Comparison of ENCODE assay signal across 18 cellular contexts in genomic region chr20:53575481-53576194, GRCh38. TPM values are rescaled to one million over a fixed set of nuclear protein-coding genes. Genes with fewer than 3 reads are reported as not detected.
DNase-seq lines count a peak whose midpoint lies in the region; ATAC-seq, FAIRE-seq and TF ChIP-seq lines count a peak whose summit lies in the region.
"Had no signal": no experiment of that assay in that cellular context is flagged by ENCODE, and none has a peak within 500 bp of the region (broad histone marks: within the 10 kb centered on the region; RNA-seq: fewer than 3 reads in every experiment).

No MANE protein-coding gene starts in this region.

- H3K9me3 ChIP-seq in keratinocyte (ENCODE audit: control insufficient read depth, low read depth, low read length) = no peaks in the 10 kb centered on the region
- H3K9me3 ChIP-seq in ascending aorta = no peaks in the 10 kb centered on the region
- H3K9me3 ChIP-seq: thoracic aorta had no signal

- H3K36me3 ChIP-seq in keratinocyte (ENCODE audit: control insufficient read depth in 2 of 2, extremely low read depth in 1 of 2, insufficient read depth in 2 of 2, low read length in 2 of 2) = peaks cover 39 to 62% of the 10 kb centered on the region in 2 experiments
- H3K36me3 ChIP-seq in ascending aorta = peaks cover 38 to 66% of the 10 kb centered on the region in 2 donors

- no peak for TF ChIP-seq CTCF in activated CD8-positive, alpha-beta T cell treated with anti-CD3 and anti-CD28 coated beads for 36 hours (IDR thresholded peaks at IDR 0.05)
- TF ChIP-seq CTCF in keratinocyte (optimal IDR thresholded peaks at IDR 0.05 in 1 of 3, IDR thresholded peaks at IDR 0.05 in 1 of 3, conservative IDR thresholded peaks at IDR 0.05 in 1 of 3; ENCODE audit: extremely low read depth in 1 of 3, insufficient read depth in 2 of 3, low read length in 3 of 3) (no peak), ascending aorta (IDR thresholded peaks at IDR 0.05) (no peak)

- dilution Hi-C loops in keratinocyte (cut with MboI; ENCODE audit: extremely low pct_ligation_motif_present, low sequenced_read_pairs) = no loop called here

- POLR2A ChIA-PET in activated CD8-positive, alpha-beta T cell treated with anti-CD3 and anti-CD28 coated beads for 36 hours (lab: Charles Lee) = interaction anchor here (1.1 kb wide), 1 partner anchor 14 kb away, joined by 3 read pairs; no protein-coding TSS in a partner anchor

- peaks cover 98% of the 10 kb centered on the region for H3K4me1 Mint-ChIP-seq in activated T-cell treated with anti-CD3 and anti-CD28 coated beads, Interleukin-2, amount 50 U/mL, for 72 hours (ENCODE audit: low read depth)
- peaks cover 85% of the 10 kb centered on the region for H3K4me1 Mint-ChIP-seq in activated CD8-positive, alpha-beta T cell treated with anti-CD3 and anti-CD28 coated beads for 36 hours (ENCODE audit: low read depth)
- peaks cover 94% of the 10 kb centered on the region for H3K4me1 Mint-ChIP-seq in stimulated activated naive CD8-positive, alpha-beta T cell treated with anti-CD3 and anti-CD28 coated beads, Interleukin-15, amount 100 ng/mL, for 72 hours

- DNase-seq in activated T-cell treated with anti-CD3 and anti-CD28 coated beads, Interleukin-2, amount 50 U/mL, for 72 hours = no peak
- DNase-seq in activated T-cell treated with anti-CD3 and anti-CD28 coated beads for 4 hours (no peak), keratinocyte (ENCODE audit: low read depth, low spot score) (no peak), NCI-H2227 (lab: John Stamatoyannopoulos, UW; ENCODE audit: unreplicated experiment) (no peak), epidermal melanocyte (ENCODE audit: insufficient read length, low spot score) (no peak), ascending aorta (ENCODE audit: low spot score in 2 of 2) (no peak)
- no peak for DNase-seq in activated CD8-positive, alpha-beta T cell treated with anti-CD3 and anti-CD28 coated beads for 36 hours
- DNase-seq in stimulated activated naive CD8-positive, alpha-beta T cell treated with anti-CD3 and anti-CD28 coated beads, Interleukin-15, amount 100 ng/mL, for 72 hours = no peak
- DNase-seq: amygdala, hippocampal formation, NCI-H187 treated with DMSO at 0.1 percent for 48 hours, NCI-H526 treated with DMSO at 0.1 percent for 48 hours, RPMI8226, T-helper 9 cell had no signal

- FAIRE-seq in keratinocyte (lab: Jason Lieb, UNC) = no peak

- H3K9me1 ChIP-seq in keratinocyte (ENCODE audit: control insufficient read depth, extremely low read depth, insufficient read depth, low read length) = peaks cover 2% of the 10 kb centered on the region

- H3K36me3 Mint-ChIP-seq in activated T-cell treated with anti-CD3 and anti-CD28 coated beads, Interleukin-2, amount 50 U/mL, for 72 hours (ENCODE audit: insufficient read depth in 2 of 2) = peaks cover 27 to 68% of the 10 kb centered on the region in 2 donors
- H3K36me3 Mint-ChIP-seq in activated CD8-positive, alpha-beta T cell treated with anti-CD3 and anti-CD28 coated beads for 36 hours (ENCODE audit: low read depth) = peaks cover 88% of the 10 kb centered on the region

- intact Hi-C loops in activated CD8-positive, alpha-beta T cell treated with anti-CD3 and anti-CD28 coated beads for 36 hours (cut with micrococcal nuclease) = loop anchor here (5.0 kb wide), 3 partner anchors 82 to 372 kb away; no protein-coding TSS in a partner anchor
- intact Hi-C loops in ascending aorta (cut with DNase I) = loop anchor here (5.0 kb wide), 4 partner anchors 197 to 1072 kb away; no protein-coding TSS in a partner anchor

- peak overlapping the region; percentile 58 to 73 for H3K4me3 Mint-ChIP-seq in activated T-cell treated with anti-CD3 and anti-CD28 coated beads, Interleukin-2, amount 50 U/mL, for 72 hours
- H3K4me3 Mint-ChIP-seq in activated CD8-positive, alpha-beta T cell treated with anti-CD3 and anti-CD28 coated beads for 36 hours = peak overlapping the region; percentile 36
- peak overlapping the region; percentile 65 to 76 for H3K4me3 Mint-ChIP-seq in stimulated activated naive CD8-positive, alpha-beta T cell treated with anti-CD3 and anti-CD28 coated beads, Interleukin-15, amount 100 ng/mL, for 72 hours

- ATAC-seq in activated T-cell treated with anti-CD3 and anti-CD28 coated beads, Interleukin-2, amount 50 U/mL, for 72 hours (replicated peaks in 1 of 2) = no peak
- ATAC-seq in activated CD8-positive, alpha-beta T cell treated with anti-CD3 and anti-CD28 coated beads for 36 hours = no peak
- ATAC-seq in stimulated activated naive CD8-positive, alpha-beta T cell treated with anti-CD3 and anti-CD28 coated beads, Interleukin-15, amount 100 ng/mL, for 72 hours = no peak

- no peak overlapping the region for H3K4me3 ChIP-seq in keratinocyte (ENCODE audit: control insufficient read depth in 2 of 3, extremely low read depth in 1 of 3, insufficient read depth in 2 of 3, low read depth in 1 of 3, low read length in 3 of 3)
- no peak overlapping the region for H3K4me3 ChIP-seq in ascending aorta
- H3K4me3 ChIP-seq: coronary artery, smooth muscle cell, thoracic aorta had no signal

- H2AFZ ChIP-seq in keratinocyte (ENCODE audit: control insufficient read depth, low read length) = no peak overlapping the region

- peaks cover 99% of the 10 kb centered on the region for H3K79me2 ChIP-seq in keratinocyte (ENCODE audit: control insufficient read depth, insufficient read depth, low read length)

- H3K9ac ChIP-seq in keratinocyte (ENCODE audit: control insufficient read depth, extremely low read depth, insufficient read depth, low read length) = peak overlapping the region; percentile 39
- H3K9ac ChIP-seq: KMS-11 had no signal

- H3K4me1 ChIP-seq in keratinocyte (ENCODE audit: control insufficient read depth, extremely low read depth, insufficient read depth, low read length) (peaks cover 24% of the 10 kb centered on the region), ascending aorta (peaks cover 10 to 16% of the 10 kb centered on the region in 2 donors)

- CTCF ChIA-PET in activated CD8-positive, alpha-beta T cell treated with anti-CD3 and anti-CD28 coated beads for 36 hours (lab: Charles Lee) = interaction anchor here (1.3 to 6.4 kb wide), 2 partner anchors 340 to 362 kb away, joined by 6 to 65 read pairs; no protein-coding TSS in a partner anchor

- peaks cover 6% of the 10 kb centered on the region for H4K20me1 ChIP-seq in keratinocyte (ENCODE audit: control insufficient read depth, extremely low read depth, insufficient read depth, low read length)

- no peaks in the 10 kb centered on the region for H3K27me3 Mint-ChIP-seq in activated T-cell treated with anti-CD3 and anti-CD28 coated beads, Interleukin-2, amount 50 U/mL, for 72 hours (ENCODE audit: low read depth)
- H3K27me3 Mint-ChIP-seq in activated CD8-positive, alpha-beta T cell treated with anti-CD3 and anti-CD28 coated beads for 36 hours = no peaks in the 10 kb centered on the region
- no peaks in the 10 kb centered on the region for H3K27me3 Mint-ChIP-seq in stimulated activated naive CD8-positive, alpha-beta T cell treated with anti-CD3 and anti-CD28 coated beads, Interleukin-15, amount 100 ng/mL, for 72 hours

- H3K9me3 Mint-ChIP-seq in activated T-cell treated with anti-CD3 and anti-CD28 coated beads, Interleukin-2, amount 50 U/mL, for 72 hours = no peaks in the 10 kb centered on the region
- no peaks in the 10 kb centered on the region for H3K9me3 Mint-ChIP-seq in activated CD8-positive, alpha-beta T cell treated with anti-CD3 and anti-CD28 coated beads for 36 hours
- H3K9me3 Mint-ChIP-seq in stimulated activated naive CD8-positive, alpha-beta T cell treated with anti-CD3 and anti-CD28 coated beads, Interleukin-15, amount 100 ng/mL, for 72 hours = no peaks in the 10 kb centered on the region

- no peaks in the 10 kb centered on the region for H3K27me3 ChIP-seq in keratinocyte (ENCODE audit: control insufficient read depth, extremely low read depth, insufficient read depth, low read length)
- H3K27me3 ChIP-seq in ascending aorta = no peaks in the 10 kb centered on the region

- H3K27ac ChIP-seq in keratinocyte (ENCODE audit: control insufficient read depth, insufficient read depth, low read length) (no peak overlapping the region), ascending aorta (no peak overlapping the region)
- H3K27ac ChIP-seq: coronary artery, KMS-11, thoracic aorta had no signal

- H3K4me2 ChIP-seq in keratinocyte (ENCODE audit: control insufficient read depth, extremely low read depth, insufficient read depth, low read depth, low read length) = no peak overlapping the region
- H3K4me2 ChIP-seq: smooth muscle cell had no signal

- H3K27ac Mint-ChIP-seq in activated T-cell treated with anti-CD3 and anti-CD28 coated beads, Interleukin-2, amount 50 U/mL, for 72 hours = peak overlapping the region; percentile 100
- H3K27ac Mint-ChIP-seq in activated CD8-positive, alpha-beta T cell treated with anti-CD3 and anti-CD28 coated beads for 36 hours = peak overlapping the region; percentile 94
- peak overlapping the region; percentile 79 to 96 for H3K27ac Mint-ChIP-seq in stimulated activated naive CD8-positive, alpha-beta T cell treated with anti-CD3 and anti-CD28 coated beads, Interleukin-15, amount 100 ng/mL, for 72 hours

RNA-seq across cellular contexts. Expression of gene ZNF217, which starts 18.0 kb away (rescaled TPM):
- 10 to 100 TPM; 66.4 to 67.2 TPM for total RNA-seq in activated T-cell treated with anti-CD3 and anti-CD28 coated beads, Interleukin-2, amount 50 U/mL, for 72 hours
- total RNA-seq in activated CD8-positive, alpha-beta T cell treated with anti-CD3 and anti-CD28 coated beads for 36 hours = 10 to 100 TPM; 51.3 to 51.8 TPM
- 16.9 to 19.1 TPM (median 17.3 TPM) in 3 replicates for polyA plus RNA-seq in keratinocyte
- polyA plus RNA-seq in keratinocyte (2011; ENCODE audit: low read depth) = 13.1 TPM
- polyA plus RNA-seq in keratinocyte (2011; cell fraction: cytosol; rRNA removed) = 7.4 and 10.7 TPM in 2 replicates
- polyA plus RNA-seq in keratinocyte (2011; cell fraction: nucleus; rRNA removed) = 25.3 and 32.5 TPM in 2 replicates
- 23.6 and 26.4 TPM in 2 replicates for polyA plus RNA-seq in keratinocyte (2012; ENCODE audit: low replicate concordance)
- 33.8 to 58.6 TPM (median 48.4 TPM) in 3 replicates for polyA minus RNA-seq in keratinocyte
- 14.0 TPM for polyA minus RNA-seq in keratinocyte (2011; cell fraction: cytosol; rRNA and poly(A)+ RNA removed)
- polyA minus RNA-seq in keratinocyte (2011; cell fraction: nucleus; rRNA and poly(A)+ RNA removed) = 53.1 and 94.6 TPM in 2 replicates
- 8.9 TPM for total RNA-seq in ascending aorta
